24 cellular contexts compared by ENCODE assay signal in genomic region chr7:138246391-138246790, GRCh38.
DNase-seq lines count a peak whose midpoint lies in the region; FAIRE-seq and TF ChIP-seq lines count a peak whose summit lies in the region.
"Had no signal": no experiment of that assay in that cellular context is flagged by ENCODE, and none has a peak within 500 bp of the region (broad histone marks: within the 10 kb centered on the region; RNA-seq: fewer than 3 reads in every experiment).

No MANE protein-coding gene starts in this region.

- no peak overlapping the region for H3K4ac ChIP-seq in H1 (replicated peaks; ENCODE audit: insufficient read length, low read depth, low read length)

- no peaks in the 10 kb centered on the region for H3K4me1 Mint-ChIP-seq in CD8-positive, alpha-beta memory T cell
- H3K4me1 Mint-ChIP-seq: activated naive CD4-positive, alpha-beta T cell treated with anti-CD3 and anti-CD28 coated beads, Interleukin-2, amount 10 ng/mL, durations not matched to agents 7 days and 5 days; activated T-helper 17 cell treated with anti-CD3 and anti-CD28 coated beads, Interleukin-2, amount 50 U/mL, for 72 hours; stimulated activated memory B cell treated with anti-CD40 and anti-IgM and Interleukin-4, amounts not matched to agents 10 μg/mL and 1 μg/mL and 100 μg/mL, for 72 hours had no signal

- peak overlapping the region; percentile 53; the same call in 1 of the 2 replicates for H2BK5ac ChIP-seq in H1 (ENCODE audit: low read depth, low read length)

- H3K9me3 ChIP-seq in HUES48 (ENCODE audit: control insufficient read depth, insufficient read depth, low read length) (no peaks in the 10 kb centered on the region; the same call in none of the 2 replicates), H1 (ENCODE audit: insufficient read depth in 2 of 2, low read depth in 1 of 2, low read length in 1 of 2) (no peaks in the 10 kb centered on the region), mesodermal cell (ENCODE audit: control insufficient read depth, low read length) (peaks cover 19% of the 10 kb centered on the region), smooth muscle cell (replicated peaks; ENCODE audit: low read depth) (no peaks in the 10 kb centered on the region)
- H3K9me3 ChIP-seq in CD8-positive, alpha-beta memory T cell (ENCODE audit: low read length), result no peaks in the 10 kb centered on the region

- TF ChIP-seq CTCF in H1 (IDR thresholded peaks at IDR 0.05; ENCODE audit: control extremely low read depth in 1 of 3, insufficient read depth in 1 of 3, low read depth in 1 of 3, low read length in 3 of 3) (no peak), smooth muscle cell (IDR thresholded peaks at IDR 0.05; ENCODE audit: borderline replicate concordance, insufficient read depth, poor library complexity, severe bottlenecking) (no peak)

- no peaks in the 10 kb centered on the region for H4K20me1 ChIP-seq in H1 (replicated peaks in 1 of 2; ENCODE audit: control insufficient read depth in 1 of 2, insufficient read depth in 2 of 2, low read length in 2 of 2)
- H4K20me1 ChIP-seq in smooth muscle cell (ENCODE audit: low read depth), result no peaks in the 10 kb centered on the region
- H4K20me1 ChIP-seq: BLaER1 treated with 17β-estradiol and CSF1 and Interleukin-3, amounts not matched to agents 10 nM and 100 nM had no signal

- H3K79me1 ChIP-seq in H1 (ENCODE audit: low read depth, low read length), result no peaks in the 10 kb centered on the region

- no peak overlapping the region for H3K23ac ChIP-seq in H1 (ENCODE audit: insufficient read length)

- no peak overlapping the region for H3K27ac Mint-ChIP-seq in CD8-positive, alpha-beta memory T cell
- H3K27ac Mint-ChIP-seq: activated naive CD4-positive, alpha-beta T cell treated with anti-CD3 and anti-CD28 coated beads, Interleukin-2, amount 10 ng/mL, durations not matched to agents 7 days and 5 days; activated T-helper 17 cell treated with anti-CD3 and anti-CD28 coated beads, Interleukin-2, amount 50 U/mL, for 72 hours; stimulated activated memory B cell treated with anti-CD40 and anti-IgM and Interleukin-4, amounts not matched to agents 10 μg/mL and 1 μg/mL and 100 μg/mL, for 72 hours; T-helper 1 cell treated with Interleukin-12 subunit alpha and Interleukin-12 subunit beta and Interleukin-4 antibody, amounts not matched to agents 30 μg/mL and 1 μg/mL, for 36 hours had no signal

- H3K79me2 ChIP-seq in H1 (ENCODE audit: control insufficient read depth in 1 of 2, insufficient read depth in 2 of 2, low read length in 2 of 2) (no peaks in the 10 kb centered on the region), smooth muscle cell (ENCODE audit: low read depth) (no peaks in the 10 kb centered on the region)

- H4K91ac ChIP-seq in H1 (replicated peaks; ENCODE audit: insufficient read length, low read length), result peak overlapping the region; percentile 45

- POLR2A ChIA-PET in H1 (lab: Charles Lee; ENCODE audit: partially characterized antibody), result interaction anchor here (0.8 to 1.7 kb wide), 4 partner anchors 39 to 212 kb away, joined by 3 to 4 read pairs (median 4); no protein-coding TSS in a partner anchor
- POLR2A ChIA-PET in CD8-positive, alpha-beta memory T cell (lab: Charles Lee), result no interaction called here

- H3K23me2 ChIP-seq in H1 (ENCODE audit: low read depth, low read length), result no peaks in the 10 kb centered on the region

- no peaks in the 10 kb centered on the region for H3K27me3 ChIP-seq in HUES48 (ENCODE audit: control insufficient read depth, insufficient read depth, low read length)
- no peaks in the 10 kb centered on the region for H3K27me3 ChIP-seq in H1 (replicated peaks in 1 of 4; ENCODE audit: control insufficient read depth in 3 of 4, extremely low read depth in 1 of 4, insufficient read depth in 3 of 4, low read length in 3 of 4)
- H3K27me3 ChIP-seq in smooth muscle cell (ENCODE audit: low read depth), result no peaks in the 10 kb centered on the region
- no peaks in the 10 kb centered on the region for H3K27me3 ChIP-seq in CD8-positive, alpha-beta memory T cell (ENCODE audit: insufficient read depth, low read length, poor library complexity, severe bottlenecking)
- H3K27me3 ChIP-seq: BLaER1 treated with 17β-estradiol and CSF1 and Interleukin-3, amounts not matched to agents 10 nM and 100 nM; gastroesophageal sphincter; transverse colon had no signal

- no peak for TF ChIP-seq RAD21 in H1 (IDR thresholded peaks at IDR 0.05 in 1 of 2, conservative IDR thresholded peaks at IDR 0.05 in 1 of 2; ENCODE audit: low read depth in 2 of 2, low read length in 2 of 2)

- peak overlapping the region; percentile 11 for H3K56ac ChIP-seq in H1 (replicated peaks; ENCODE audit: insufficient read length, low read depth, low read length)

- CTCF ChIA-PET in H1 (lab: Charles Lee; ENCODE audit: partially characterized antibody), result interaction anchor here (0.5 to 0.8 kb wide), 2 partner anchors 80 to 182 kb away, joined by 3 read pairs; no protein-coding TSS in a partner anchor
- CTCF ChIA-PET in CD8-positive, alpha-beta memory T cell (lab: Charles Lee), result no interaction called here

- H2AFZ ChIP-seq in H1 (ENCODE audit: low read length) (no peak overlapping the region), smooth muscle cell (ENCODE audit: low read depth) (peak overlapping the region; percentile 43)

- no peak overlapping the region for H2AK5ac ChIP-seq in H1 (ENCODE audit: low read depth, low read length)

- WGBS in H1 (ENCODE audit: extremely low coverage in 1 of 2, insufficient coverage in 1 of 2, insufficient read length in 1 of 2, insufficient replicate concordance in 2 of 2, low coverage in 1 of 2, low lambda C conversion rate in 2 of 2, missing lambda C conversion rate in 1 of 2), 2 experiments, result 63% methylated on average over 5 of the region's 5 CpGs; no CpG with 5 or more reads in 1 of the 2 experiments
- WGBS in mesodermal cell (ENCODE audit: insufficient coverage in 2 of 2), 2 experiments, result 63 to 85% methylated on average over 4 to 5 of the region's 5 CpGs
- 49% methylated on average over 5 of the region's 5 CpGs for WGBS in smooth muscle cell (ENCODE audit: low lambda C conversion rate)

- H3K4me1 ChIP-seq in HUES48 (ENCODE audit: control insufficient read depth, insufficient read depth, low read length), result peaks cover 51% of the 10 kb centered on the region
- peaks cover 3 to 20% (median 11%) of the 10 kb centered on the region in 4 experiments; a peak in 6 of 7 replicates for H3K4me1 ChIP-seq in H1 (replicated peaks in 1 of 4; ENCODE audit: control insufficient read depth in 3 of 4, insufficient read depth in 4 of 4, low read length in 3 of 4)
- H3K4me1 ChIP-seq in mesodermal cell (ENCODE audit: control insufficient read depth, insufficient read depth, low read length, poor library complexity, severe bottlenecking), result peaks cover 5% of the 10 kb centered on the region
- peaks cover 56% of the 10 kb centered on the region for H3K4me1 ChIP-seq in smooth muscle cell (ENCODE audit: low read depth)
- H3K4me1 ChIP-seq in CD8-positive, alpha-beta memory T cell (ENCODE audit: insufficient read depth, low read length), result no peaks in the 10 kb centered on the region
- H3K4me1 ChIP-seq: gastroesophageal sphincter had no signal

- no peak overlapping the region for H4K5ac ChIP-seq in H1 (ENCODE audit: insufficient read length, low read depth, low read length)

- no peak overlapping the region for H2BK12ac ChIP-seq in H1 (ENCODE audit: low read depth, low read length)

- no peak for TF ChIP-seq EP300 in H1 (IDR thresholded peaks at IDR 0.05; ENCODE audit: borderline replicate concordance in 1 of 2, low read depth in 2 of 2, low read length in 2 of 2)

- TF ChIP-seq POLR2A in H1 (IDR thresholded peaks at IDR 0.05; ENCODE audit: control extremely low read depth in 1 of 2, low read depth in 2 of 2, low read length in 2 of 2), result no peak

- H3K18ac ChIP-seq in H1 (ENCODE audit: extremely low read depth, low read length), result no peak overlapping the region; the same call in 1 of the 2 replicates

- H3K4me3 ChIP-seq in HUES48 (ENCODE audit: low read depth, low read length), result no peak overlapping the region
- H3K4me3 ChIP-seq in H1 (ENCODE audit: extremely low read depth in 1 of 4, insufficient read depth in 2 of 4, low read depth in 3 of 4, low read length in 4 of 4), result no peak overlapping the region
- H3K4me3 ChIP-seq in mesodermal cell (ENCODE audit: extremely low read depth, insufficient read depth, low read length, poor library complexity, severe bottlenecking), result no peak overlapping the region
- no peak overlapping the region for H3K4me3 ChIP-seq in smooth muscle cell
- no peak overlapping the region for H3K4me3 ChIP-seq in CD8-positive, alpha-beta memory T cell (ENCODE audit: low read length)
- H3K4me3 ChIP-seq: BLaER1 treated with 17β-estradiol and CSF1 and Interleukin-3, amounts not matched to agents 10 nM and 100 nM; gastroesophageal sphincter; SK-N-MC; transverse colon had no signal

- H3K27ac ChIP-seq in HUES48 (ENCODE audit: low read depth, low read length), result peak overlapping the region; percentile 75
- no peak overlapping the region for H3K27ac ChIP-seq in H1 (ENCODE audit: low read depth, low read length)
- H3K27ac ChIP-seq in mesodermal cell (ENCODE audit: low read depth, low read length, severe bottlenecking), result peak overlapping the region; percentile 26
- peak overlapping the region; percentile 77 for H3K27ac ChIP-seq in smooth muscle cell (ENCODE audit: low read depth)
- no peak overlapping the region for H3K27ac ChIP-seq in CD8-positive, alpha-beta memory T cell (ENCODE audit: low read depth, low read length)
- H3K27ac ChIP-seq: BLaER1 treated with 17β-estradiol and CSF1 and Interleukin-3, amounts not matched to agents 10 nM and 100 nM; gastroesophageal sphincter; SK-N-MC; transverse colon had no signal

- no peak overlapping the region for H3K4me3 Mint-ChIP-seq in CD8-positive, alpha-beta memory T cell
- H3K4me3 Mint-ChIP-seq: activated naive CD4-positive, alpha-beta T cell treated with anti-CD3 and anti-CD28 coated beads, Interleukin-2, amount 10 ng/mL, durations not matched to agents 7 days and 5 days; activated T-helper 17 cell treated with anti-CD3 and anti-CD28 coated beads, Interleukin-2, amount 50 U/mL, for 72 hours; stimulated activated memory B cell treated with anti-CD40 and anti-IgM and Interleukin-4, amounts not matched to agents 10 μg/mL and 1 μg/mL and 100 μg/mL, for 72 hours; T-helper 1 cell treated with Interleukin-12 subunit alpha and Interleukin-12 subunit beta and Interleukin-4 antibody, amounts not matched to agents 30 μg/mL and 1 μg/mL, for 36 hours had no signal

- 0 out of 2 replicates have a peak overlapping the region, but pooled peaks have one; percentile 72 for H2BK20ac ChIP-seq in H1 (ENCODE audit: low read length)

- peaks cover 2 to 4% of the 10 kb centered on the region in 2 donors for H3K27me3 Mint-ChIP-seq in CD8-positive, alpha-beta memory T cell
- H3K27me3 Mint-ChIP-seq: activated naive CD4-positive, alpha-beta T cell treated with anti-CD3 and anti-CD28 coated beads, Interleukin-2, amount 10 ng/mL, durations not matched to agents 7 days and 5 days had no signal

- H2BK15ac ChIP-seq in H1 (ENCODE audit: low read length), result no peak overlapping the region

- H2BK120ac ChIP-seq in H1 (replicated peaks; ENCODE audit: low read depth, low read length), result peak overlapping the region; percentile 57

- H3K4me2 ChIP-seq in H1 (ENCODE audit: insufficient read depth in 1 of 2, low read depth in 2 of 2, low read length in 2 of 2) (no peak overlapping the region), smooth muscle cell (peak overlapping the region; percentile 45)

- in situ Hi-C loops in ACHN (cut with HindIII; ENCODE audit: low pct_ligation_motif_present, low pct_unique_long_range_greater_than_20kb, low sequenced_read_pairs), result no loop called here

- H3F3A ChIP-seq in smooth muscle cell (ENCODE audit: low read depth), result peaks cover 19% of the 10 kb centered on the region

- no peaks in the 10 kb centered on the region for H3K36me3 Mint-ChIP-seq in CD8-positive, alpha-beta memory T cell
- H3K36me3 Mint-ChIP-seq: stimulated activated memory B cell treated with anti-CD40 and anti-IgM and Interleukin-4, amounts not matched to agents 10 μg/mL and 1 μg/mL and 100 μg/mL, for 72 hours had no signal

- FAIRE-seq in H1 (lab: Jason Lieb, UNC), result no peak
- FAIRE-seq: endothelial cell of umbilical vein, GM18507 had no signal

- DNase-seq in H1 (ENCODE audit: low read depth in 1 of 2, low spot score in 2 of 2) (no peak), smooth muscle cell (lab: John Stamatoyannopoulos, UW; ENCODE audit: unreplicated experiment) (no peak), ACHN (no peak), germinal center (ENCODE audit: low spot score) (no peak)
- DNase-seq in CD8-positive, alpha-beta memory T cell, result no peak
- DNase-seq: activated CD4-positive, alpha-beta T cell treated with anti-CD3 and anti-CD28 coated beads, Interleukin-2, amount 50 U/mL, for 48 hours; activated naive CD4-positive, alpha-beta T cell treated with anti-CD3 and anti-CD28 coated beads, Interleukin-2, amount 10 ng/mL, durations not matched to agents 7 days and 5 days; DND-41; GOT3; hypothalamus; Karpas-422; NCI-H524 treated with DMSO at 0.1 percent for 48 hours; OCI-M1; transverse colon had no signal

- no peak overlapping the region for H4K8ac ChIP-seq in H1 (ENCODE audit: extremely low read depth, insufficient read depth, low read length)

- peaks cover 0 to 8% (median 7%) of the 10 kb centered on the region in 5 donors for H3K9me3 Mint-ChIP-seq in CD8-positive, alpha-beta memory T cell

- no peak overlapping the region for H3K14ac ChIP-seq in H1 (ENCODE audit: insufficient read length)

- H3K36me3 ChIP-seq in HUES48 (ENCODE audit: control insufficient read depth, insufficient read depth, low read length) (no peaks in the 10 kb centered on the region), H1 (ENCODE audit: control insufficient read depth in 2 of 4, insufficient read depth in 4 of 4, low read length in 3 of 4) (no peaks in the 10 kb centered on the region), mesodermal cell (ENCODE audit: control insufficient read depth, insufficient read depth, low read length) (no peaks in the 10 kb centered on the region), smooth muscle cell (ENCODE audit: low read depth) (no peaks in the 10 kb centered on the region)
- H3K36me3 ChIP-seq in CD8-positive, alpha-beta memory T cell (ENCODE audit: insufficient read depth, low read length), result no peaks in the 10 kb centered on the region
- H3K36me3 ChIP-seq: BLaER1 treated with 17β-estradiol and CSF1 and Interleukin-3, amounts not matched to agents 10 nM and 100 nM; gastroesophageal sphincter; transverse colon had no signal

- H3K9ac ChIP-seq in HUES48 (ENCODE audit: low read depth, low read length) (no peak overlapping the region; the same call in 1 of the 2 replicates), H1 (replicated peaks in 1 of 4; ENCODE audit: extremely low read depth in 1 of 4, low read depth in 3 of 4, low read length in 3 of 4) (no peak overlapping the region), smooth muscle cell (ENCODE audit: low read depth) (no peak overlapping the region)
- H3K9ac ChIP-seq: BLaER1 treated with 17β-estradiol and CSF1 and Interleukin-3, amounts not matched to agents 10 nM and 100 nM had no signal

Comparison
In these comparisons a context has a peak if more than half of its experiments do, and no peak if none do; other contexts are left out.
1. H3K27ac ChIP-seq: peak in HUES48 (single experiment), mesodermal cell (single experiment) and smooth muscle cell (single experiment); none in H1 (single experiment) and CD8-positive, alpha-beta memory T cell (single experiment).